Comparison of ENCODE assay signal across 8 cellular contexts in the genomic region with DNA sequence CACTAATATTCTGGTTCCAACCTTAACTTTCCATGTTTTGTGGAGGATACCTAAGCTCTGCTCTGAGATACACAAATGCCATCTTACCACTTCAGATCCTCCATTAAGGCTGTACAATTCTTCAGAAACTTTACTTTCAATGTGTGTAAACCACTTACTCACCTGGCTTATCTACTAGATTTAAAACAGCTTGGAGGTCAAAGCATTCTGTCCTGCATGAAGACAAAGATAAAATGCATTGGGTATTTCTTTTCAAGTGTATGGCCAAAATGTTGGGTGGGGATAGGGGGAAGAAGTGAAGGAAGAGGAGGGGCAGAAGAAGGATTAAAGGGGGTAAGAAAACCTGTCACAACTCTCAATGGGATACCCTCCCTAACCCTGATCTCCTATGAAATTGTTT. TPM values are rescaled to one million over a fixed set of nuclear protein-coding genes. Genes with fewer than 3 reads are reported as not detected.
DNase-seq lines count a peak whose midpoint lies in the region; ATAC-seq and TF ChIP-seq lines count a peak whose summit lies in the region.

No MANE protein-coding gene starts in this region.

- peak overlapping the region; percentile 93 for H3K4me3 Mint-ChIP-seq in HFFc6
- peak overlapping the region; percentile 94 for H3K4me3 Mint-ChIP-seq in activated T-helper 1 cell treated with anti-CD3 and anti-CD28 coated beads, Interleukin-12 subunit alpha, Interleukin-12 subunit beta, Interleukin-2, Interleukin-4 antibody, amounts not matched to agents 30 ng/mL and 10 ng/mL and 1 ng/mL, durations not matched to agents 14 hours and 24 hours and 36 hours
- peak overlapping the region; percentile 98 for H3K4me3 Mint-ChIP-seq in stimulated activated memory B cell treated with anti-CD40 and anti-IgM and Interleukin-4, amounts not matched to agents 10 μg/mL and 1 μg/mL and 100 μg/mL, for 72 hours

- H3K9me3 ChIP-seq in iPS-18c (ENCODE audit: control insufficient read depth, insufficient read depth, low read length), result no peaks in the 10 kb centered on the region

- H3K4me3 ChIP-seq in iPS-18c (ENCODE audit: insufficient read depth, low read depth, low read length), result peak overlapping the region; percentile 84

- intact Hi-C loops in activated T-helper 1 cell treated with anti-CD3 and anti-CD28 coated beads, Interleukin-12 subunit alpha, Interleukin-12 subunit beta, Interleukin-2, Interleukin-4 antibody, amounts not matched to agents 30 ng/mL and 10 ng/mL and 1 ng/mL, durations not matched to agents 14 hours and 24 hours and 36 hours (cut with micrococcal nuclease), result loop anchor here (2.0 to 5.0 kb wide), 2 partner anchors 187 to 301 kb away; partner anchors contain the start of gene HSPA5

- peak overlapping the region; percentile 78 for H3K27ac Mint-ChIP-seq in HFFc6
- H3K27ac Mint-ChIP-seq in activated T-helper 1 cell treated with anti-CD3 and anti-CD28 coated beads, Interleukin-12 subunit alpha, Interleukin-12 subunit beta, Interleukin-2, Interleukin-4 antibody, amounts not matched to agents 30 ng/mL and 10 ng/mL and 1 ng/mL, durations not matched to agents 14 hours and 24 hours and 36 hours, result peak overlapping the region; percentile 99
- peak overlapping the region; percentile 98 for H3K27ac Mint-ChIP-seq in stimulated activated memory B cell treated with anti-CD40 and anti-IgM and Interleukin-4, amounts not matched to agents 10 μg/mL and 1 μg/mL and 100 μg/mL, for 72 hours

- DNase-seq in HFFc6 (no peak), DMS79 (lab: John Stamatoyannopoulos, UW) (no peak), GM13977 (ENCODE audit: low spot score) (no peak)
- no peak for DNase-seq in activated T-helper 1 cell treated with anti-CD3 and anti-CD28 coated beads, Interleukin-12 subunit alpha, Interleukin-12 subunit beta, Interleukin-2, Interleukin-4 antibody, amounts not matched to agents 30 ng/mL and 10 ng/mL and 1 ng/mL, durations not matched to agents 14 hours and 24 hours and 36 hours (ENCODE audit: low spot score)

- peaks cover 19% of the 10 kb centered on the region for H3K36me3 Mint-ChIP-seq in HFFc6 (ENCODE audit: low read depth)
- H3K36me3 Mint-ChIP-seq in activated T-helper 1 cell treated with anti-CD3 and anti-CD28 coated beads, Interleukin-12 subunit alpha, Interleukin-12 subunit beta, Interleukin-2, Interleukin-4 antibody, amounts not matched to agents 30 ng/mL and 10 ng/mL and 1 ng/mL, durations not matched to agents 14 hours and 24 hours and 36 hours (ENCODE audit: low read depth), result peaks cover 13% of the 10 kb centered on the region
- H3K36me3 Mint-ChIP-seq in stimulated activated memory B cell treated with anti-CD40 and anti-IgM and Interleukin-4, amounts not matched to agents 10 μg/mL and 1 μg/mL and 100 μg/mL, for 72 hours, result peaks cover 6% of the 10 kb centered on the region

- H3K27me3 Mint-ChIP-seq in HFFc6 (ENCODE audit: insufficient read depth), result peaks cover 2% of the 10 kb centered on the region
- no peaks in the 10 kb centered on the region for H3K27me3 Mint-ChIP-seq in activated T-helper 1 cell treated with anti-CD3 and anti-CD28 coated beads, Interleukin-12 subunit alpha, Interleukin-12 subunit beta, Interleukin-2, Interleukin-4 antibody, amounts not matched to agents 30 ng/mL and 10 ng/mL and 1 ng/mL, durations not matched to agents 14 hours and 24 hours and 36 hours (ENCODE audit: insufficient read depth)
- H3K27me3 Mint-ChIP-seq in stimulated activated memory B cell treated with anti-CD40 and anti-IgM and Interleukin-4, amounts not matched to agents 10 μg/mL and 1 μg/mL and 100 μg/mL, for 72 hours, result no peaks in the 10 kb centered on the region

- TF ChIP-seq CTCF in HFFc6 (IDR thresholded peaks at IDR 0.05) (no peak), GM13977 (IDR thresholded peaks at IDR 0.05; ENCODE audit: extremely low read depth, insufficient read depth, missing control alignments) (no peak)

- H3K4me1 Mint-ChIP-seq in HFFc6 (ENCODE audit: low read depth), result peaks cover 31% of the 10 kb centered on the region
- peaks cover 29% of the 10 kb centered on the region for H3K4me1 Mint-ChIP-seq in activated T-helper 1 cell treated with anti-CD3 and anti-CD28 coated beads, Interleukin-12 subunit alpha, Interleukin-12 subunit beta, Interleukin-2, Interleukin-4 antibody, amounts not matched to agents 30 ng/mL and 10 ng/mL and 1 ng/mL, durations not matched to agents 14 hours and 24 hours and 36 hours (ENCODE audit: low read depth)
- H3K4me1 Mint-ChIP-seq in stimulated activated memory B cell treated with anti-CD40 and anti-IgM and Interleukin-4, amounts not matched to agents 10 μg/mL and 1 μg/mL and 100 μg/mL, for 72 hours, result peaks cover 34% of the 10 kb centered on the region

- ATAC-seq in stimulated activated memory B cell treated with anti-CD40 and anti-IgM and Interleukin-4, amounts not matched to agents 10 μg/mL and 1 μg/mL and 100 μg/mL, for 72 hours, result no peak
- ATAC-seq in GM21576 (IDR thresholded peaks at IDR 0.05; ENCODE audit: unreplicated experiment) (no peak), HG03457 (IDR thresholded peaks at IDR 0.05; ENCODE audit: unreplicated experiment) (no peak)

- in situ Hi-C loops in GM13977 (cut with MboI; ENCODE audit: low pct_unique_long_range_greater_than_20kb, low sequenced_read_pairs, unreplicated experiment), result no loop called here

- no peaks in the 10 kb centered on the region for H3K9me3 Mint-ChIP-seq in HFFc6
- no peaks in the 10 kb centered on the region for H3K9me3 Mint-ChIP-seq in activated T-helper 1 cell treated with anti-CD3 and anti-CD28 coated beads, Interleukin-12 subunit alpha, Interleukin-12 subunit beta, Interleukin-2, Interleukin-4 antibody, amounts not matched to agents 30 ng/mL and 10 ng/mL and 1 ng/mL, durations not matched to agents 14 hours and 24 hours and 36 hours
- H3K9me3 Mint-ChIP-seq in stimulated activated memory B cell treated with anti-CD40 and anti-IgM and Interleukin-4, amounts not matched to agents 10 μg/mL and 1 μg/mL and 100 μg/mL, for 72 hours, result no peaks in the 10 kb centered on the region

RNA-seq across cellular contexts. Expression of gene GOLGA1, which starts 0.9 kb away (rescaled TPM):
- total RNA-seq in HFFc6 (2021; fragmentation: NEBNext Ultra II Directional; extraction: Animal tissue kit (Norgen Biotek cat#: 25700)), result 10 to 100 TPM; 17.4 to 23.2 (median 20.2) TPM
- 16.6 TPM in 2 replicates for total RNA-seq in activated T-helper 1 cell treated with anti-CD3 and anti-CD28 coated beads, Interleukin-12 subunit alpha, Interleukin-12 subunit beta, Interleukin-2, Interleukin-4 antibody, amounts not matched to agents 30 ng/mL and 10 ng/mL and 1 ng/mL, durations not matched to agents 14 hours and 24 hours and 36 hours
